8 cellular contexts compared by ENCODE assay signal in genomic region chr15:60585743-60586708, GRCh38.
DNase-seq lines count a peak whose midpoint lies in the region; ATAC-seq and TF ChIP-seq lines count a peak whose summit lies in the region.

No MANE protein-coding gene starts in this region.

- in situ Hi-C loops in astrocyte of the cerebellum (cut with HindIII; ENCODE audit: low sequenced_read_pairs), result loop anchor here (25.0 kb wide), 1 partner anchor 1251 kb away; no protein-coding TSS in a partner anchor
- in situ Hi-C loops in gastrocnemius medialis (cut with MboI; ENCODE audit: low sequenced_read_pairs in 4 of 4), result loop anchor here (5.0 to 25.0 kb wide), 5 partner anchors 326 to 1251 kb away; no protein-coding TSS in a partner anchor

- H3K4me1 ChIP-seq in MM.1S (ENCODE audit: low read length) (peaks cover 29% of the 10 kb centered on the region), right cardiac atrium (ENCODE audit: control insufficient read depth, insufficient read depth, low read length) (peaks cover 1% of the 10 kb centered on the region), gastrocnemius medialis (peaks cover 76 to 95% of the 10 kb centered on the region in 2 donors)

- no peak overlapping the region for H3K4me3 ChIP-seq in MM.1S (ENCODE audit: low read length)
- H3K4me3 ChIP-seq in astrocyte of the cerebellum (ENCODE audit: low read depth, low read length), result no peak overlapping the region
- no peak overlapping the region for H3K4me3 ChIP-seq in right cardiac atrium (ENCODE audit: low read length)
- no peak overlapping the region for H3K4me3 ChIP-seq in gastrocnemius medialis

- H3K9me2 ChIP-seq in MM.1S (replicated peaks; ENCODE audit: insufficient read depth, low read length), result no peaks in the 10 kb centered on the region

- H3K9ac ChIP-seq in MM.1S (ENCODE audit: low read length), result no peak overlapping the region

- H2AFZ ChIP-seq in MM.1S (ENCODE audit: low read length), result no peak overlapping the region

- H3K36me3 ChIP-seq in MM.1S (replicated peaks; ENCODE audit: insufficient read depth, low read length) (no peaks in the 10 kb centered on the region), gastrocnemius medialis (no peaks in the 10 kb centered on the region)

- TF ChIP-seq CTCF in MM.1S (IDR thresholded peaks at IDR 0.05; ENCODE audit: low read length) (peak; percentile 86), astrocyte of the cerebellum (IDR thresholded peaks at IDR 0.05; ENCODE audit: low read depth, low read length, missing control alignments) (peak; percentile 78), gastrocnemius medialis (IDR thresholded peaks at IDR 0.05 in 4 of 5, conservative IDR thresholded peaks at IDR 0.05 in 1 of 5) (peak; percentile 83 to 94 (median 87))

- peak; percentile 74 to 78 for ATAC-seq in right cardiac atrium
- ATAC-seq in gastrocnemius medialis, result peak; percentile 64 to 78
- ATAC-seq in HG03520 (IDR thresholded peaks at IDR 0.05; ENCODE audit: unreplicated experiment), result no peak

- no peaks in the 10 kb centered on the region for H3K9me3 ChIP-seq in MM.1S (replicated peaks; ENCODE audit: insufficient read depth, low read length)
- H3K9me3 ChIP-seq in right cardiac atrium (ENCODE audit: control insufficient read depth, low read length), result no peaks in the 10 kb centered on the region
- no peaks in the 10 kb centered on the region for H3K9me3 ChIP-seq in gastrocnemius medialis

- H3K27ac ChIP-seq in MM.1S (ENCODE audit: low read length) (no peak overlapping the region), right cardiac atrium (ENCODE audit: low read length) (no peak overlapping the region), gastrocnemius medialis (peak overlapping the region; percentile 12 to 64 (median 34))

- intact Hi-C loops in right cardiac atrium (cut with DNase I), result loop anchor here (2.0 to 10.0 kb wide), 5 partner anchors 331 to 1249 kb away; no protein-coding TSS in a partner anchor
- intact Hi-C loops in gastrocnemius medialis (cut with DNase I; ENCODE audit: low total_unique reads), result loop anchor here (1.0 to 5.0 kb wide), 3 partner anchors 79 to 465 kb away; no protein-coding TSS in a partner anchor

- no peak for TF ChIP-seq POLR2A in gastrocnemius medialis (IDR thresholded peaks at IDR 0.05)

- peaks cover 15% of the 10 kb centered on the region for H3F3A ChIP-seq in MM.1S (ENCODE audit: insufficient read depth, low read length)

- H4K20me1 ChIP-seq in MM.1S (ENCODE audit: insufficient read depth, low read length), result no peaks in the 10 kb centered on the region

- WGBS in right cardiac atrium, result 17% methylated on average over 6 of the region's 6 CpGs

- no peaks in the 10 kb centered on the region for H3K27me3 ChIP-seq in MM.1S (replicated peaks; ENCODE audit: insufficient read depth, low read length)
- H3K27me3 ChIP-seq in right cardiac atrium (ENCODE audit: control insufficient read depth, insufficient read depth), result no peaks in the 10 kb centered on the region
- H3K27me3 ChIP-seq in gastrocnemius medialis, result no peaks in the 10 kb centered on the region

- H3K79me2 ChIP-seq in MM.1S (ENCODE audit: low read length), result peaks cover 76% of the 10 kb centered on the region

- peak; percentile 57 for DNase-seq in stimulated activated CD4-positive, alpha-beta T cell treated with anti-CD3 and anti-CD28 coated beads, Interleukin-1b, Interleukin-23, amount 100 ng/mL, for 48 hours
- DNase-seq in stimulated activated CD4-positive, alpha-beta T cell treated with anti-CD3 and anti-CD28 coated beads, Interleukin-12 subunit alpha, Interleukin-12 subunit beta, amount 100 ng/mL, for 4 hours, result no peak
- DNase-seq in MM.1S (peak; percentile 77), SHP77 (lab: John Stamatoyannopoulos, UW) (peak; percentile 48 to 61), astrocyte of the cerebellum (ENCODE audit: low read depth) (peak; percentile 48), right cardiac atrium (peak in 1 of 3 donors; percentile 19), gastrocnemius medialis (peak; percentile 32 to 38)

- H3K4me2 ChIP-seq in MM.1S (ENCODE audit: low read depth, low read length), result 0 out of 2 replicates have a peak overlapping the region, but pooled peaks have one; percentile 68

Comparison
In these comparisons a context has a peak if more than half of its experiments do, and no peak if none do; other contexts are left out.
1. H3K27ac ChIP-seq: peak in gastrocnemius medialis (4 of 4); none in MM.1S (single experiment) and right cardiac atrium (single experiment).
2. Peak in every context shown above with its lines, with median percentiles within 50 percentile points of each other: CTCF ChIP-seq.